ENCODE assay signal across 8 cellular contexts in the genomic region with DNA sequence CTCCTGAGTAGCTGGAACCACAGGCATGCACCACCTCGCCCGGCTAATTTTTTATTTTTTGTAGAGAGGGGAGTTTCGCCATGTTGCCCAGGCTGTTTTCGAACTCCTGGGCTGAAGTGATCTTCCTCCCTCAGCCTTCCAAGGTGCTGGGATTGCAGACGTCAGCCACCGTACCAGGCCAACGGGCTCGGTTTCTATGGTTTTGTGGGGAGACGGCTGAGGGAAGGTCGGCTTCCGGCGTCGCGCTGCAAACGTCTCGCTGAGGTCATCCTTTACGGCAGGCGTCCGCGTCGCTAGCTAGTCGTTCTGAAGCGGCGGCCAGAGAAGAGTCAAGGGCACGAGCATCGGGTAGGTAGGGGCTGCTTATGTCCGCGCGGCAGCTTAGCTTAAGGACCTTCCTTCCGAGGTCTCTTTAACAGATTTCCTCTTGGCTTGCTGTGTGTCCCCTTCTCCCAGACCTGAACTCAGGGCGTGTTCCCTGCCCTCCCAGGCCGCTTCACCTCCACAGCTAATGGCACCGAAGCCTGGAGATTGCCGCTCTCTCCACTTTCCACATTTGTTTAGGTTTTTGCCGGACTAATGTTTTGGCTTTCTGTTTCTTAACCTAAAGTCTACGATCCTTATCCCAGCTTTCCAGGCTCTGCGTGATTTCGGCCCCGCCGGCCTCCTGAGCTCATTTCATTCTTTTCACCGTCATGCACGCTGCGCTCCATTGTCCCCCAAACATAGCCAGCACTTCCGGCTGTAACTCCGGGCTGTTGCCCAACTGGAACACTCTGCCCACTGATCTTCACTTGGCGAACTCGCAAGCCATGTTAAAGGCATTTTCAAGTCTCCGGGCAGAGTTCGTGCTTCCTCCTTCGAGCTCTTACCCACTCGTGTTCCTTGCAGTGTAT. TPM values are rescaled to one million over a fixed set of nuclear protein-coding genes. Genes with fewer than 3 reads are reported as not detected.
A peak's percentile ranks its signal among the peaks of the same experiment; 100 is the strongest.
DNase-seq lines count a peak whose midpoint lies in the region; ATAC-seq and TF ChIP-seq lines count a peak whose summit lies in the region.

Gene NDUFS5, plus strand, starts transcription at position 300 of the 896 bp plus-strand sequence. CDS start 2,375 bp downstream, outside the sequence.

- TF ChIP-seq CTCF in omental fat pad (IDR thresholded peaks at IDR 0.05), result no peak

- peak; percentile 69 for ATAC-seq in HG02571 (IDR thresholded peaks at IDR 0.05; ENCODE audit: unreplicated experiment)
- peak; percentile 84 to 91 for ATAC-seq in activated naive CD4-positive, alpha-beta T cell treated with anti-CD3 and anti-CD28 coated beads, Interleukin-2, amount 50 U/mL, for 72 hours
- ATAC-seq in omental fat pad (ENCODE audit: low FRiP score), result peak; percentile 95

- DNase-seq in GM03348 (ENCODE audit: low spot score), result peak; percentile 91
- peak; percentile 86 for DNase-seq in NCI-H1092 (lab: John Stamatoyannopoulos, UW)
- DNase-seq in SKM-1 (lab: John Stamatoyannopoulos, UW; ENCODE audit: unreplicated experiment), result peak; percentile 92
- peak; percentile 75 to 87 for DNase-seq in activated naive CD4-positive, alpha-beta T cell treated with anti-CD3 and anti-CD28 coated beads, Interleukin-2, amount 50 U/mL, for 72 hours (ENCODE audit: low spot score in 2 of 2)
- DNase-seq in glomerular visceral epithelial cell (ENCODE audit: extremely low spot score), result peak; percentile 92
- peak; percentile 74 for DNase-seq in omental fat pad (ENCODE audit: low spot score)

- H3K9me3 Mint-ChIP-seq in activated naive CD4-positive, alpha-beta T cell treated with anti-CD3 and anti-CD28 coated beads, Interleukin-2, amount 50 U/mL, for 72 hours, result no peaks in the 10 kb centered on the region

- H3K27ac ChIP-seq in temporal lobe (ENCODE audit: low read depth, low read length), result peak within 1 kb of the TSS; percentile 82

- peak within 1 kb of the TSS; percentile 96 to 99 for H3K27ac Mint-ChIP-seq in activated naive CD4-positive, alpha-beta T cell treated with anti-CD3 and anti-CD28 coated beads, Interleukin-2, amount 50 U/mL, for 72 hours

- H3K36me3 Mint-ChIP-seq in activated naive CD4-positive, alpha-beta T cell treated with anti-CD3 and anti-CD28 coated beads, Interleukin-2, amount 50 U/mL, for 72 hours, result peaks cover 18 to 29% of the 10 kb centered on the region in 2 donors

RNA-seq across cellular contexts. Expression of gene NDUFS5, which starts in this region (rescaled TPM):
- 100 to 1,000 TPM; 153 to 211 TPM for total RNA-seq in activated naive CD4-positive, alpha-beta T cell treated with anti-CD3 and anti-CD28 coated beads, Interleukin-2, amount 50 U/mL, for 72 hours
- total RNA-seq in omental fat pad, result 100 to 1,000 TPM; 304 to 609 (median 443) TPM
- total RNA-seq in temporal lobe, result 189 TPM

Comparison
In these comparisons a context has a peak if more than half of its experiments do, and no peak if none do; other contexts are left out.
1. Peak in every context shown above with its lines: DNase-seq, ATAC-seq and H3K27ac ChIP-seq.